19 cellular contexts compared by ENCODE assay signal in genomic region chr11:104161751-104162450, GRCh38.
DNase-seq lines count a peak whose midpoint lies in the region; ATAC-seq and TF ChIP-seq lines count a peak whose summit lies in the region.
"Had no signal": no experiment of that assay in that cellular context is flagged by ENCODE, and none has a peak within 500 bp of the region (broad histone marks: within the 10 kb centered on the region; RNA-seq: fewer than 3 reads in every experiment).

No MANE protein-coding gene starts in this region.

- peak; percentile 28 for DNase-seq in AG10803 (ENCODE audit: low read depth)
- DNase-seq in MV-4-11 (lab: John Stamatoyannopoulos, UW), result peak; percentile 27
- DNase-seq in choroid plexus epithelial cell (ENCODE audit: low read depth), result peak; percentile 40
- no peak for DNase-seq in effector memory CD8-positive, alpha-beta T cell
- no peak for DNase-seq in stimulated activated naive CD4-positive, alpha-beta T cell (lab: John Stamatoyannopoulos, UW)
- DNase-seq: activated CD4-positive, alpha-beta T cell treated with anti-CD3 and anti-CD28 coated beads, Interleukin-2, amount 50 U/mL, for 4 hours; activated gamma-delta T cell treated with Interleukin-2 at 50 U/mL for 16 hours; activated T-cell treated with anti-CD3 and anti-CD28 coated beads for 4 hours; CD8-positive, alpha-beta memory T cell; cerebellar nuclear complex; DMS79 treated with DMSO at 0.1 percent for 48 hours; hypothalamus; kidney; naive thymus-derived CD4-positive, alpha-beta T cell; NCI-H1417 treated with DMSO at 0.1 percent for 48 hours; NCI-H510A treated with DMSO at 0.1 percent for 48 hours; T-cell had no signal

- no peaks in the 10 kb centered on the region for H3K9me3 Mint-ChIP-seq in nephron
- no peaks in the 10 kb centered on the region for H3K9me3 Mint-ChIP-seq in effector memory CD8-positive, alpha-beta T cell
- H3K9me3 Mint-ChIP-seq: CD8-positive, alpha-beta memory T cell; T-cell had no signal

- H3K4me3 ChIP-seq in AG10803 (ENCODE audit: low read length), result peak overlapping the region; percentile 76
- no peak overlapping the region for H3K4me3 ChIP-seq in choroid plexus epithelial cell (ENCODE audit: low read depth, low read length)

- H3K36me3 Mint-ChIP-seq in nephron (ENCODE audit: low read depth), result no peaks in the 10 kb centered on the region
- H3K36me3 Mint-ChIP-seq in effector memory CD8-positive, alpha-beta T cell (ENCODE audit: insufficient read depth), result peaks cover 4% of the 10 kb centered on the region
- H3K36me3 Mint-ChIP-seq: CD8-positive, alpha-beta memory T cell; naive thymus-derived CD4-positive, alpha-beta T cell; T-cell had no signal

- no peak overlapping the region for H3K27ac Mint-ChIP-seq in nephron
- no peak overlapping the region for H3K27ac Mint-ChIP-seq in effector memory CD8-positive, alpha-beta T cell
- H3K27ac Mint-ChIP-seq: naive thymus-derived CD4-positive, alpha-beta T cell; T-cell had no signal

- peaks cover 34% of the 10 kb centered on the region for H3K4me1 Mint-ChIP-seq in nephron
- peaks cover 7 to 28% of the 10 kb centered on the region in 2 donors for H3K4me1 Mint-ChIP-seq in effector memory CD8-positive, alpha-beta T cell (ENCODE audit: low read depth in 2 of 2)

- peaks cover 3% of the 10 kb centered on the region for H3K27me3 Mint-ChIP-seq in nephron (ENCODE audit: low read depth)
- peaks cover 0 to 18% of the 10 kb centered on the region in 2 donors for H3K27me3 Mint-ChIP-seq in effector memory CD8-positive, alpha-beta T cell

- TF ChIP-seq CTCF in AG10803 (conservative IDR thresholded peaks at IDR 0.05; ENCODE audit: low read length) (no peak), choroid plexus epithelial cell (conservative IDR thresholded peaks at IDR 0.05; ENCODE audit: low read depth, low read length) (no peak), nephron (IDR thresholded peaks at IDR 0.05; ENCODE audit: unreplicated experiment in 3 of 3) (no peak)

- no peak for ATAC-seq in GM18861 (IDR thresholded peaks at IDR 0.05; ENCODE audit: unreplicated experiment)
- ATAC-seq in effector memory CD8-positive, alpha-beta T cell (replicated peaks), result no peak
- ATAC-seq: naive thymus-derived CD4-positive, alpha-beta T cell; T-cell had no signal

- peak overlapping the region; percentile 47 to 98 (median 68) for H3K4me3 Mint-ChIP-seq in nephron
- H3K4me3 Mint-ChIP-seq in effector memory CD8-positive, alpha-beta T cell, result peak overlapping the region in 1 of 2 donors; percentile 91
- H3K4me3 Mint-ChIP-seq: naive thymus-derived CD4-positive, alpha-beta T cell had no signal

Comparison
In these comparisons a context has a peak if more than half of its experiments do, and no peak if none do; other contexts are left out.
1. DNase-seq: peak in AG10803 (single experiment), MV-4-11 (single experiment) and choroid plexus epithelial cell (single experiment); none in effector memory CD8-positive, alpha-beta T cell (0 of 3) and stimulated activated naive CD4-positive, alpha-beta T cell (0 of 6).